Comparison of ENCODE assay signal across 1 cellular context in genomic region chr9:85741875-85742629, GRCh38.
A peak's percentile ranks its signal among the peaks of the same experiment; 100 is the strongest.
TF ChIP-seq lines count a peak whose summit lies in the region.

AGTPBP1 (minus strand) TSS chr9:85741954; CDS start chr9:85712533, 29,421 bp downstream.

TF ChIP-seq in HEK293, 187 proteins besides CTCF, POLR2A, EP300 and RAD21 (continued from another document and continues in another):
- TF ChIP-seq ZNF398 (tag by site-specific recombination; IDR thresholded peaks at IDR 0.05) (peak; percentile 51; the same call in 1 of the 2 replicates), ZNF623 (tag by site-specific recombination; IDR thresholded peaks at IDR 0.05) (0 out of 2 replicates have a peak, but pooled peaks have one; percentile 6), KLF16 (tag by site-specific recombination; IDR thresholded peaks at IDR 0.05) (peak; percentile 52; the same call in 1 of the 2 replicates), ZNF639 (tag by site-specific recombination; IDR thresholded peaks at IDR 0.05) (no peak), ZNF530 (tag by site-specific recombination; IDR thresholded peaks at IDR 0.05; ENCODE audit: low read depth) (no peak), ZBTB26 (tag by site-specific recombination; optimal IDR thresholded peaks at IDR 0.05) (peak; percentile 97), MZF1 (tag by site-specific recombination; IDR thresholded peaks at IDR 0.05; ENCODE audit: borderline replicate concordance) (0 out of 2 replicates have a peak, but pooled peaks have one; percentile 54), ZNF184 (tag by site-specific recombination; IDR thresholded peaks at IDR 0.05) (no peak; the same call in 1 of the 2 replicates), ZNF24 (tag by site-specific recombination; IDR thresholded peaks at IDR 0.05) (peak; percentile 39), SP3 (tag by site-specific recombination; IDR thresholded peaks at IDR 0.05) (peak; percentile 72), REPIN1 (tag by site-specific recombination; IDR thresholded peaks at IDR 0.05; ENCODE audit: low read depth) (no peak), ZNF701 (tag by site-specific recombination; IDR thresholded peaks at IDR 0.05) (no peak), ZNF777 (tag by site-specific recombination; IDR thresholded peaks at IDR 0.05; ENCODE audit: borderline replicate concordance) (no peak), ZNF677 (tag by site-specific recombination; IDR thresholded peaks at IDR 0.05) (no peak), ZNF16 (tag by site-specific recombination; IDR thresholded peaks at IDR 0.05; ENCODE audit: low read depth) (no peak), ZNF280C (tag by site-specific recombination; IDR thresholded peaks at IDR 0.05) (no peak), GLIS2 (tag by site-specific recombination; IDR thresholded peaks at IDR 0.05) (peak; percentile 93), ZNF585B (tag by site-specific recombination; IDR thresholded peaks at IDR 0.05) (no peak), ZNF664 (tag by site-specific recombination; IDR thresholded peaks at IDR 0.05) (no peak), SETDB1 (IDR thresholded peaks at IDR 0.05; ENCODE audit: insufficient read length, low read length) (no peak), HOXD13 (CRISPR knock-in tag; IDR thresholded peaks at IDR 0.05; ENCODE audit: borderline replicate concordance) (no peak), ZNF362 (tag by site-specific recombination; IDR thresholded peaks at IDR 0.05) (no peak), FEZF1 (tag by site-specific recombination; IDR thresholded peaks at IDR 0.05) (peak; percentile 93), MEIS1 (CRISPR knock-in tag; IDR thresholded peaks at IDR 0.05; ENCODE audit: borderline replicate concordance) (no peak), ELK4 (IDR thresholded peaks at IDR 0.05; ENCODE audit: borderline replicate concordance, low read depth, low read length) (no peak), ZNF416 (tag by site-specific recombination; IDR thresholded peaks at IDR 0.05) (no peak), ZNF48 (tag by site-specific recombination; IDR thresholded peaks at IDR 0.05) (no peak), ZNF830 (tag by site-specific recombination; IDR thresholded peaks at IDR 0.05; ENCODE audit: low read depth) (no peak), SCRT2 (tag by site-specific recombination; IDR thresholded peaks at IDR 0.05) (no peak), ZFHX2 (tag by site-specific recombination; conservative IDR thresholded peaks at IDR 0.05) (peak; percentile 54; the same call in 1 of the 2 replicates), SP2 (tag by site-specific recombination; IDR thresholded peaks at IDR 0.05) (peak; percentile 86), ZNF211 (tag by site-specific recombination; IDR thresholded peaks at IDR 0.05; ENCODE audit: low read depth) (no peak), ZNF654 (tag by site-specific recombination; IDR thresholded peaks at IDR 0.05; ENCODE audit: low read depth) (no peak)
- TF ChIP-seq, protein P1, sequence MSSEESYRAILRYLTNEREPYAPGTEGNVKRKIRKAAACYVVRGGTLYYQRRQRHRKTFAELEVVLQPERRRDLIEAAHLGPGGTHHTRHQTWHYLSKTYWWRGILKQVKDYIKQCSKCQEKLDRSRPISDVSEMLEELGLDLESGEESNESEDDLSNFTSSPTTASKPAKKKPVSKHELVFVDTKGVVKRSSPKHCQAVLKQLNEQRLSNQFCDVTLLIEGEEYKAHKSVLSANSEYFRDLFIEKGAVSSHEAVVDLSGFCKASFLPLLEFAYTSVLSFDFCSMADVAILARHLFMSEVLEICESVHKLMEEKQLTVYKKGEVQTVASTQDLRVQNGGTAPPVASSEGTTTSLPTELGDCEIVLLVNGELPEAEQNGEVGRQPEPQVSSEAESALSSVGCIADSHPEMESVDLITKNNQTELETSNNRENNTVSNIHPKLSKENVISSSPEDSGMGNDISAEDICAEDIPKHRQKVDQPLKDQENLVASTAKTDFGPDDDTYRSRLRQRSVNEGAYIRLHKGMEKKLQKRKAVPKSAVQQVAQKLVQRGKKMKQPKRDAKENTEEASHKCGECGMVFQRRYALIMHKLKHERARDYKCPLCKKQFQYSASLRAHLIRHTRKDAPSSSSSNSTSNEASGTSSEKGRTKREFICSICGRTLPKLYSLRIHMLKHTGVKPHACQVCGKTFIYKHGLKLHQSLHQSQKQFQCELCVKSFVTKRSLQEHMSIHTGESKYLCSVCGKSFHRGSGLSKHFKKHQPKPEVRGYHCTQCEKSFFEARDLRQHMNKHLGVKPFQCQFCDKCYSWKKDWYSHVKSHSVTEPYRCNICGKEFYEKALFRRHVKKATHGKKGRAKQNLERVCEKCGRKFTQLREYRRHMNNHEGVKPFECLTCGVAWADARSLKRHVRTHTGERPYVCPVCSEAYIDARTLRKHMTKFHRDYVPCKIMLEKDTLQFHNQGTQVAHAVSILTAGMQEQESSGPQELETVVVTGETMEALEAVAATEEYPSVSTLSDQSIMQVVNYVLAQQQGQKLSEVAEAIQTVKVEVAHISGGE (tag by site-specific recombination; conservative IDR thresholded peaks at IDR 0.05; ENCODE audit: low read depth) = no peak
- TF ChIP-seq, protein P2, sequence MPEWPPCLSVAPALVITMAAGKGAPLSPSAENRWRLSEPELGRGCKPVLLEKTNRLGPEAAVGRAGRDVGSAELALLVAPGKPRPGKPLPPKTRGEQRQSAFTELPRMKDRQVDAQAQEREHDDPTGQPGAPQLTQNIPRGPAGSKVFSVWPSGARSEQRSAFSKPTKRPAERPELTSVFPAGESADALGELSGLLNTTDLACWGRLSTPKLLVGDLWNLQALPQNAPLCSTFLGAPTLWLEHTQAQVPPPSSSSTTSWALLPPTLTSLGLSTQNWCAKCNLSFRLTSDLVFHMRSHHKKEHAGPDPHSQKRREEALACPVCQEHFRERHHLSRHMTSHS (tag by site-specific recombination; IDR thresholded peaks at IDR 0.05) = no peak
- TF ChIP-seq, protein P3, sequence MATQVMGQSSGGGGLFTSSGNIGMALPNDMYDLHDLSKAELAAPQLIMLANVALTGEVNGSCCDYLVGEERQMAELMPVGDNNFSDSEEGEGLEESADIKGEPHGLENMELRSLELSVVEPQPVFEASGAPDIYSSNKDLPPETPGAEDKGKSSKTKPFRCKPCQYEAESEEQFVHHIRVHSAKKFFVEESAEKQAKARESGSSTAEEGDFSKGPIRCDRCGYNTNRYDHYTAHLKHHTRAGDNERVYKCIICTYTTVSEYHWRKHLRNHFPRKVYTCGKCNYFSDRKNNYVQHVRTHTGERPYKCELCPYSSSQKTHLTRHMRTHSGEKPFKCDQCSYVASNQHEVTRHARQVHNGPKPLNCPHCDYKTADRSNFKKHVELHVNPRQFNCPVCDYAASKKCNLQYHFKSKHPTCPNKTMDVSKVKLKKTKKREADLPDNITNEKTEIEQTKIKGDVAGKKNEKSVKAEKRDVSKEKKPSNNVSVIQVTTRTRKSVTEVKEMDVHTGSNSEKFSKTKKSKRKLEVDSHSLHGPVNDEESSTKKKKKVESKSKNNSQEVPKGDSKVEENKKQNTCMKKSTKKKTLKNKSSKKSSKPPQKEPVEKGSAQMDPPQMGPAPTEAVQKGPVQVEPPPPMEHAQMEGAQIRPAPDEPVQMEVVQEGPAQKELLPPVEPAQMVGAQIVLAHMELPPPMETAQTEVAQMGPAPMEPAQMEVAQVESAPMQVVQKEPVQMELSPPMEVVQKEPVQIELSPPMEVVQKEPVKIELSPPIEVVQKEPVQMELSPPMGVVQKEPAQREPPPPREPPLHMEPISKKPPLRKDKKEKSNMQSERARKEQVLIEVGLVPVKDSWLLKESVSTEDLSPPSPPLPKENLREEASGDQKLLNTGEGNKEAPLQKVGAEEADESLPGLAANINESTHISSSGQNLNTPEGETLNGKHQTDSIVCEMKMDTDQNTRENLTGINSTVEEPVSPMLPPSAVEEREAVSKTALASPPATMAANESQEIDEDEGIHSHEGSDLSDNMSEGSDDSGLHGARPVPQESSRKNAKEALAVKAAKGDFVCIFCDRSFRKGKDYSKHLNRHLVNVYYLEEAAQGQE (tag by site-specific recombination; IDR thresholded peaks at IDR 0.05) = no peak
- TF ChIP-seq, protein P4, sequence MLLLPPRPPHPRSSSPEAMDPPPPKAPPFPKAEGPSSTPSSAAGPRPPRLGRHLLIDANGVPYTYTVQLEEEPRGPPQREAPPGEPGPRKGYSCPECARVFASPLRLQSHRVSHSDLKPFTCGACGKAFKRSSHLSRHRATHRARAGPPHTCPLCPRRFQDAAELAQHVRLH (tag by site-specific recombination; IDR thresholded peaks at IDR 0.05) = no peak
- TF ChIP-seq, protein P5, sequence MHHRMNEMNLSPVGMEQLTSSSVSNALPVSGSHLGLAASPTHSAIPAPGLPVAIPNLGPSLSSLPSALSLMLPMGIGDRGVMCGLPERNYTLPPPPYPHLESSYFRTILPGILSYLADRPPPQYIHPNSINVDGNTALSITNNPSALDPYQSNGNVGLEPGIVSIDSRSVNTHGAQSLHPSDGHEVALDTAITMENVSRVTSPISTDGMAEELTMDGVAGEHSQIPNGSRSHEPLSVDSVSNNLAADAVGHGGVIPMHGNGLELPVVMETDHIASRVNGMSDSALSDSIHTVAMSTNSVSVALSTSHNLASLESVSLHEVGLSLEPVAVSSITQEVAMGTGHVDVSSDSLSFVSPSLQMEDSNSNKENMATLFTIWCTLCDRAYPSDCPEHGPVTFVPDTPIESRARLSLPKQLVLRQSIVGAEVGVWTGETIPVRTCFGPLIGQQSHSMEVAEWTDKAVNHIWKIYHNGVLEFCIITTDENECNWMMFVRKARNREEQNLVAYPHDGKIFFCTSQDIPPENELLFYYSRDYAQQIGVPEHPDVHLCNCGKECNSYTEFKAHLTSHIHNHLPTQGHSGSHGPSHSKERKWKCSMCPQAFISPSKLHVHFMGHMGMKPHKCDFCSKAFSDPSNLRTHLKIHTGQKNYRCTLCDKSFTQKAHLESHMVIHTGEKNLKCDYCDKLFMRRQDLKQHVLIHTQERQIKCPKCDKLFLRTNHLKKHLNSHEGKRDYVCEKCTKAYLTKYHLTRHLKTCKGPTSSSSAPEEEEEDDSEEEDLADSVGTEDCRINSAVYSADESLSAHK (tag by site-specific recombination; IDR thresholded peaks at IDR 0.05) = peak; percentile 42; the same call in 1 of the 2 replicates
